In genomic region chr17:17134051-17134951, GRCh38 we compare ENCODE assay signal across 12 cellular contexts.
"Had no signal": no experiment of that assay in that cellular context is flagged by ENCODE, and none has a peak within 500 bp of the region (broad histone marks: within the 10 kb centered on the region; RNA-seq: fewer than 3 reads in every experiment).

No MANE protein-coding gene starts in this region.

- H3K4me3 Mint-ChIP-seq: activated CD4-positive, alpha-beta memory T cell treated with anti-CD3 and anti-CD28 coated beads for 36 hours; endodermal cell; naive thymus-derived CD4-positive, alpha-beta T cell had no signal

- H3K9me3 Mint-ChIP-seq: activated CD4-positive, alpha-beta memory T cell treated with anti-CD3 and anti-CD28 coated beads for 36 hours; endodermal cell had no signal

- H3K27me3 Mint-ChIP-seq: activated CD4-positive, alpha-beta memory T cell treated with anti-CD3 and anti-CD28 coated beads for 36 hours; naive thymus-derived CD4-positive, alpha-beta T cell had no signal

- ATAC-seq: naive thymus-derived CD4-positive, alpha-beta T cell had no signal

- H3K27ac Mint-ChIP-seq: activated CD4-positive, alpha-beta memory T cell treated with anti-CD3 and anti-CD28 coated beads for 36 hours had no signal

- H3K27me3 ChIP-seq: tibial nerve had no signal

- H3K9me3 ChIP-seq: tibial nerve had no signal

- DNase-seq: activated CD4-positive, alpha-beta memory T cell treated with anti-CD3 and anti-CD28 coated beads for 36 hours; activated CD4-positive, CD25-positive, alpha-beta regulatory T cell treated with anti-CD3 and anti-CD28 coated beads, Interleukin-2, amount 50 U/mL, for 72 hours; activated gamma-delta T cell treated with Interleukin-2 at 50 U/mL for 16 hours; activated T-cell treated with anti-CD3 and anti-CD28 coated beads, Interleukin-2, amount 50 U/mL, for 48 hours; central memory CD4-positive, alpha-beta T cell; endodermal cell; left cardiac atrium; naive thymus-derived CD4-positive, alpha-beta T cell; SIG-M5; stimulated activated CD4-positive, alpha-beta T cell treated with anti-CD3 and anti-CD28 coated beads, Interleukin-4, amount 100 ng/mL, for 4 hours had no signal

- H3K4me1 Mint-ChIP-seq: endodermal cell had no signal

- H3K4me3 ChIP-seq: skin epidermis, tibial nerve had no signal

- H3K36me3 Mint-ChIP-seq: activated CD4-positive, alpha-beta memory T cell treated with anti-CD3 and anti-CD28 coated beads for 36 hours had no signal

- H3K27ac ChIP-seq: skin epidermis, tibial nerve had no signal
